ENCODE assay signal across 9 cellular contexts in genomic region chr3:48739955-48740823, GRCh38. TPM values are rescaled to one million over a fixed set of nuclear protein-coding genes. Genes with fewer than 3 reads are reported as not detected.
A peak's percentile ranks its signal among the peaks of the same experiment; 100 is the strongest.
DNase-seq lines count a peak whose midpoint lies in the region; ATAC-seq and TF ChIP-seq lines count a peak whose summit lies in the region.
"Had no signal": no experiment of that assay in that cellular context is flagged by ENCODE, and none has a peak within 500 bp of the region (broad histone marks: within the 10 kb centered on the region; RNA-seq: fewer than 3 reads in every experiment).

No MANE protein-coding gene starts in this region.

- no peak overlapping the region; the same call in 1 of the 2 replicates for H3K9ac ChIP-seq in OCI-LY1 (ENCODE audit: low read length)
- peak overlapping the region; percentile 17 for H3K9ac ChIP-seq in muscle layer of colon (ENCODE audit: low read length)

- H2AFZ ChIP-seq in OCI-LY1 (ENCODE audit: low read length), result no peak overlapping the region

- H3K9me3 ChIP-seq in OCI-LY1 (ENCODE audit: low read length), result no peaks in the 10 kb centered on the region
- H3K9me3 ChIP-seq in muscle layer of colon (ENCODE audit: low read length), result no peaks in the 10 kb centered on the region

- H3K4me1 Mint-ChIP-seq in activated T-cell treated with anti-CD3 and anti-CD28 coated beads, Interleukin-2, amount 50 U/mL, for 4 hours (ENCODE audit: low read depth), result no peaks in the 10 kb centered on the region
- H3K4me1 Mint-ChIP-seq in stimulated activated naive B cell treated with anti-CD40 and anti-IgM and Interleukin-4, amounts not matched to agents 10 μg/mL and 1 μg/mL and 100 μg/mL, for 72 hours, result peaks cover 4 to 11% of the 10 kb centered on the region in 2 donors

- DNase-seq in ELF-1 (ENCODE audit: low read depth, low spot score) (peak; percentile 86), NCI-H187 (lab: John Stamatoyannopoulos, UW) (no peak)
- DNase-seq in activated T-cell treated with anti-CD3 and anti-CD28 coated beads, Interleukin-2, amount 50 U/mL, for 4 hours, result peak; percentile 36
- peak; percentile 32 for DNase-seq in stimulated activated naive B cell treated with anti-CD40 and anti-IgM and Interleukin-4, amounts not matched to agents 10 μg/mL and 1 μg/mL and 100 μg/mL, for 72 hours

- TF ChIP-seq CTCF in OCI-LY1 (IDR thresholded peaks at IDR 0.05; ENCODE audit: low read length), result peak; percentile 79

- H3K4me1 ChIP-seq in OCI-LY1 (ENCODE audit: insufficient read depth, low read length, severe bottlenecking), result peaks cover 16% of the 10 kb centered on the region
- peaks cover 30% of the 10 kb centered on the region for H3K4me1 ChIP-seq in muscle layer of colon (ENCODE audit: insufficient read depth, low read length)

- H3F3A ChIP-seq in OCI-LY1 (ENCODE audit: insufficient read depth, low read length), result no peaks in the 10 kb centered on the region

- H3K9me3 Mint-ChIP-seq in activated T-cell treated with anti-CD3 and anti-CD28 coated beads, Interleukin-2, amount 50 U/mL, for 4 hours, result no peaks in the 10 kb centered on the region
- no peaks in the 10 kb centered on the region for H3K9me3 Mint-ChIP-seq in stimulated activated naive B cell treated with anti-CD40 and anti-IgM and Interleukin-4, amounts not matched to agents 10 μg/mL and 1 μg/mL and 100 μg/mL, for 72 hours

- H3K27ac Mint-ChIP-seq in stimulated activated naive B cell treated with anti-CD40 and anti-IgM and Interleukin-4, amounts not matched to agents 10 μg/mL and 1 μg/mL and 100 μg/mL, for 72 hours, result peak overlapping the region; percentile 10

- peak; percentile 75 for ATAC-seq in HG02610 (IDR thresholded peaks at IDR 0.05; ENCODE audit: unreplicated experiment)
- ATAC-seq in activated T-cell treated with anti-CD3 and anti-CD28 coated beads, Interleukin-2, amount 50 U/mL, for 4 hours, result peak; percentile 92 to 95
- ATAC-seq in esophagus mucosa, result peak; percentile 88
- peak; percentile 95 to 96 for ATAC-seq in stimulated activated naive B cell treated with anti-CD40 and anti-IgM and Interleukin-4, amounts not matched to agents 10 μg/mL and 1 μg/mL and 100 μg/mL, for 72 hours (replicated peaks)

- H3K36me3 ChIP-seq in OCI-LY1 (ENCODE audit: insufficient read depth, low read length) (peaks cover under 1% of the 10 kb centered on the region), muscle layer of colon (ENCODE audit: insufficient read depth, low read length) (no peaks in the 10 kb centered on the region)

- no peaks in the 10 kb centered on the region for H3K79me2 ChIP-seq in OCI-LY1 (ENCODE audit: insufficient read depth, low read length)

- no peak overlapping the region for H3K27ac ChIP-seq in OCI-LY1 (ENCODE audit: low read depth, low read length, poor library complexity, severe bottlenecking)
- H3K27ac ChIP-seq in muscle layer of colon (ENCODE audit: low read depth, low read length), result peak overlapping the region; percentile 32
- H3K27ac ChIP-seq: epithelial cell of prostate had no signal

- H3K27me3 Mint-ChIP-seq in activated T-cell treated with anti-CD3 and anti-CD28 coated beads, Interleukin-2, amount 50 U/mL, for 4 hours (ENCODE audit: low read depth), result no peaks in the 10 kb centered on the region
- no peaks in the 10 kb centered on the region for H3K27me3 Mint-ChIP-seq in stimulated activated naive B cell treated with anti-CD40 and anti-IgM and Interleukin-4, amounts not matched to agents 10 μg/mL and 1 μg/mL and 100 μg/mL, for 72 hours

- H3K4me2 ChIP-seq in OCI-LY1 (ENCODE audit: low read length), result peak overlapping the region; percentile 52; the same call in 1 of the 2 replicates

- H3K27me3 ChIP-seq in OCI-LY1 (ENCODE audit: insufficient read depth, low read length) (no peaks in the 10 kb centered on the region), muscle layer of colon (ENCODE audit: control insufficient read depth in 1 of 2, insufficient read depth in 2 of 2, low read length in 2 of 2) (no peaks in the 10 kb centered on the region)

- H4K20me1 ChIP-seq in OCI-LY1 (ENCODE audit: insufficient read depth, low read length), result no peaks in the 10 kb centered on the region

- no peaks in the 10 kb centered on the region for H3K9me2 ChIP-seq in OCI-LY1 (ENCODE audit: low read depth, low read length)

- H3K4me3 Mint-ChIP-seq in activated T-cell treated with anti-CD3 and anti-CD28 coated beads, Interleukin-2, amount 50 U/mL, for 4 hours, result no peak overlapping the region
- no peak overlapping the region for H3K4me3 Mint-ChIP-seq in stimulated activated naive B cell treated with anti-CD40 and anti-IgM and Interleukin-4, amounts not matched to agents 10 μg/mL and 1 μg/mL and 100 μg/mL, for 72 hours

- no peaks in the 10 kb centered on the region for H3K36me3 Mint-ChIP-seq in activated T-cell treated with anti-CD3 and anti-CD28 coated beads, Interleukin-2, amount 50 U/mL, for 4 hours (ENCODE audit: insufficient read depth)
- H3K36me3 Mint-ChIP-seq in stimulated activated naive B cell treated with anti-CD40 and anti-IgM and Interleukin-4, amounts not matched to agents 10 μg/mL and 1 μg/mL and 100 μg/mL, for 72 hours, result peaks cover 0 to 3% of the 10 kb centered on the region in 2 donors

- H3K4me3 ChIP-seq in OCI-LY1 (ENCODE audit: low read depth, low read length, poor library complexity, severe bottlenecking) (peak overlapping the region; percentile 20), muscle layer of colon (ENCODE audit: low read depth in 1 of 2, low read length in 2 of 2) (peak overlapping the region; percentile 14 to 48)

RNA-seq across cellular contexts. Expression of gene IP6K2, which starts 23.2 kb away (rescaled TPM):
- total RNA-seq in activated T-cell treated with anti-CD3 and anti-CD28 coated beads, Interleukin-2, amount 50 U/mL, for 4 hours, result 10 to 100 TPM; 39.9 to 45.9 (median 45.8) TPM
- 53.1 TPM for total RNA-seq in esophagus mucosa

RNA-seq across cellular contexts. Expression of gene NCKIPSD, which starts 54.5 kb away (rescaled TPM):
- 10 to 100 TPM; 21.3 to 24.3 (median 22.0) TPM for total RNA-seq in activated T-cell treated with anti-CD3 and anti-CD28 coated beads, Interleukin-2, amount 50 U/mL, for 4 hours
- 12.6 TPM for total RNA-seq in esophagus mucosa

Comparison
In these comparisons a context has a peak if more than half of its experiments do, and no peak if none do; other contexts are left out.
1. DNase-seq: peak in ELF-1 (single experiment), activated T-cell treated with anti-CD3 and anti-CD28 coated beads, Interleukin-2, amount 50 U/mL, for 4 hours (single experiment) and stimulated activated naive B cell treated with anti-CD40 and anti-IgM and Interleukin-4, amounts not matched to agents 10 μg/mL and 1 μg/mL and 100 μg/mL, for 72 hours (single experiment); none in NCI-H187 (0 of 2).
2. Peak in every context shown above with its lines, with median percentiles within 50 percentile points of each other: ATAC-seq.